ENCODE assay signal across 18 cellular contexts in the genomic region with DNA sequence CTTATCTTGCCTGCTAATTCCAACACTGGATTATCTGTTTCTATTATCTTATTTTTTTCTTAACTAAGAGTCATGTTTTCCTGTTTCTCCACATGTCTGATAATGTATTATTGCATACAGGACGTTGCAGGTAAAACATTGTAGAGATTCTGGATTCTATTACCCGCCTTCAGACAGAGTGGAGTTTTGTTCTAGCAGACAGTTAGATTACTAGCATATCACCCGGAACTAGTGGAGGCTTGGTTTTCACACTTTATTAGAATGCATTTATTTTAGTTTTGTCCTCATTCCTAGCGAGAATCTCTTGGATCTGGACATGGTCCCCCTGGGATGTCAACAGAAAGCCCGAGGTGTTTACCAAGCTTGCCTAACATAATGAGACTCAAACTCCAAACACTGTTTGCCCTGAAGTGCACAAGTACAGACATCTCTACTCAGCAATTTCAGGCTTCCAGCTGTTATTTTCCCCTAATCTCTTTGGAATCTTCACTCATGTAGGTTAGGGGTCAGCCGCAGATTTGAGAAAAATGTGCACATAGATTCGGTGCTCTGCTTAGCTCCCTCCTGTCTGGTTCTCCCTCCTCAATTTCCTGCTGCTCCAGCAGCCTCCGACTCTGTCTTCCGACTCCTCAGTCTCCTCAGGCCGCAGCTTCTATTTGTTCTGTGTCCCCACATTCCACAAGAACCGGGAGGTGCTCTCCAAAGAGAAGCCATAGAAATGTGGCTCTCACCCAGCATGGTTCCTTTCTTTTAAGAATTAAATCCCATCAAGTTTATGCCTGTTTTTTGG. TPM values are rescaled to one million over a fixed set of nuclear protein-coding genes. Genes with fewer than 3 reads are reported as not detected.
DNase-seq lines count a peak whose midpoint lies in the region; ATAC-seq and TF ChIP-seq lines count a peak whose summit lies in the region.
"Had no signal": no experiment of that assay in that cellular context is flagged by ENCODE, and none has a peak within 500 bp of the region (broad histone marks: within the 10 kb centered on the region; RNA-seq: fewer than 3 reads in every experiment).

No MANE protein-coding gene starts in this region.

- no peak for TF ChIP-seq CTCF in hepatocyte (IDR thresholded peaks at IDR 0.05; ENCODE audit: poor library complexity)
- no peak for TF ChIP-seq CTCF in GM10266 (IDR thresholded peaks at IDR 0.05; ENCODE audit: control insufficient read depth, insufficient read depth, low read depth, missing control alignments)

- no peaks in the 10 kb centered on the region for H3K4me1 Mint-ChIP-seq in natural killer cell treated with Interleukin-12 subunit alpha and Interleukin-12 subunit beta and Interleukin-15 and Interleukin-18, amount 100 ng/mL, for 72 hours (ENCODE audit: low read depth in 2 of 2)
- H3K4me1 Mint-ChIP-seq: activated CD4-positive, alpha-beta memory T cell treated with anti-CD3 and anti-CD28 coated beads, Interleukin-2, amount 10 ng/mL, durations not matched to agents 7 days and 5 days had no signal

- H3K4me3 Mint-ChIP-seq in natural killer cell treated with Interleukin-12 subunit alpha and Interleukin-12 subunit beta and Interleukin-15 and Interleukin-18, amount 100 ng/mL, for 72 hours: no peak overlapping the region
- H3K4me3 Mint-ChIP-seq: activated CD4-positive, alpha-beta memory T cell treated with anti-CD3 and anti-CD28 coated beads, Interleukin-2, amount 10 ng/mL, durations not matched to agents 7 days and 5 days; stimulated activated naive CD8-positive, alpha-beta T cell treated with anti-CD3 and anti-CD28 coated beads, Interleukin-15, Interleukin-2, amounts not matched to agents 100 ng/mL and 50 ng/mL, for 24 hours had no signal

- H3K79me2 ChIP-seq in GM23248 (ENCODE audit: insufficient read depth) (no peaks in the 10 kb centered on the region), hepatocyte (no peaks in the 10 kb centered on the region)

- DNase-seq in GM23248 (no peak), RPMI7951 (ENCODE audit: low read depth) (peak; percentile 66), hepatocyte (ENCODE audit: low spot score) (no peak), superior temporal gyrus (ENCODE audit: extremely low spot score) (no peak), GM10266 (ENCODE audit: extremely low spot score) (no peak)
- DNase-seq in natural killer cell treated with Interleukin-12 subunit alpha and Interleukin-12 subunit beta and Interleukin-15 and Interleukin-18, amount 100 ng/mL, for 72 hours (ENCODE audit: low spot score): no peak
- DNase-seq: activated CD4-positive, alpha-beta memory T cell treated with anti-CD3 and anti-CD28 coated beads, Interleukin-2, amount 10 ng/mL, durations not matched to agents 7 days and 5 days; activated gamma-delta T cell; central memory CD4-positive, alpha-beta T cell; GF-D8; NCI-H226; Peyer's patch; T-helper 9 cell had no signal

- H3K4me1 ChIP-seq in GM23248 (ENCODE audit: insufficient read depth) (peaks cover 4% of the 10 kb centered on the region; the same call in 1 of the 2 replicates), hepatocyte (ENCODE audit: insufficient read depth) (peaks cover 6% of the 10 kb centered on the region), neuron (ENCODE audit: insufficient read depth, low read length) (no peaks in the 10 kb centered on the region)
- H3K4me1 ChIP-seq: BLaER1, Peyer's patch had no signal

- 56 to 63% methylated on average over 11 of the region's 11 CpGs for WGBS in GM23248 (ENCODE audit: low coverage in 1 of 2, low lambda C conversion rate in 2 of 2, missing lambda C conversion rate in 2 of 2), 2 experiments
- WGBS in hepatocyte (ENCODE audit: low lambda C conversion rate, missing lambda C conversion rate): 17% methylated on average over 11 of the region's 11 CpGs

- H3K4me3 ChIP-seq in GM23248 (no peak overlapping the region), hepatocyte (no peak overlapping the region), neuron (ENCODE audit: low read length) (no peak overlapping the region)
- H3K4me3 ChIP-seq: BLaER1, lung, Peyer's patch had no signal

- H3K36me3 ChIP-seq in GM23248 (ENCODE audit: low read depth) (no peaks in the 10 kb centered on the region), hepatocyte (replicated peaks; ENCODE audit: insufficient read depth, low read depth) (no peaks in the 10 kb centered on the region), neuron (ENCODE audit: insufficient read depth, low read length) (no peaks in the 10 kb centered on the region)
- H3K36me3 ChIP-seq: BLaER1, Peyer's patch had no signal

- H3K27ac ChIP-seq in GM23248: no peak overlapping the region
- peak overlapping the region; percentile 40 for H3K27ac ChIP-seq in hepatocyte
- H3K27ac ChIP-seq: BLaER1, Peyer's patch had no signal

- H3K9me2 ChIP-seq in GM23248 (ENCODE audit: insufficient read depth): no peaks in the 10 kb centered on the region
- H3K9me2 ChIP-seq in hepatocyte (replicated peaks; ENCODE audit: insufficient read depth): no peaks in the 10 kb centered on the region

- H3K36me3 Mint-ChIP-seq in natural killer cell treated with Interleukin-12 subunit alpha and Interleukin-12 subunit beta and Interleukin-15 and Interleukin-18, amount 100 ng/mL, for 72 hours: peaks cover 17% of the 10 kb centered on the region

- no peak for ATAC-seq in HG03196 (IDR thresholded peaks at IDR 0.05; ENCODE audit: unreplicated experiment)
- ATAC-seq in natural killer cell treated with Interleukin-12 subunit alpha and Interleukin-12 subunit beta and Interleukin-15 and Interleukin-18, amount 100 ng/mL, for 72 hours: no peak

- H3K9me3 ChIP-seq in GM23248 (ENCODE audit: low read depth) (no peaks in the 10 kb centered on the region), hepatocyte (ENCODE audit: low read depth) (no peaks in the 10 kb centered on the region), neuron (ENCODE audit: low read length) (peaks cover 2% of the 10 kb centered on the region)

- H4K20me1 ChIP-seq in GM23248 (ENCODE audit: insufficient read depth) (no peaks in the 10 kb centered on the region), hepatocyte (ENCODE audit: insufficient read depth, poor library complexity, severe bottlenecking) (no peaks in the 10 kb centered on the region)
- H4K20me1 ChIP-seq: BLaER1 had no signal

- H3K4me2 ChIP-seq in GM23248 (ENCODE audit: unreplicated experiment) (no peak overlapping the region), hepatocyte (peak overlapping the region; percentile 61)
- H3K4me2 ChIP-seq: BLaER1 had no signal

- in situ Hi-C loops in GM23248 (cut with MboI): no loop called here

- H3K27ac Mint-ChIP-seq in natural killer cell treated with Interleukin-12 subunit alpha and Interleukin-12 subunit beta and Interleukin-15 and Interleukin-18, amount 100 ng/mL, for 72 hours: no peak overlapping the region
- H3K27ac Mint-ChIP-seq: activated CD4-positive, alpha-beta memory T cell treated with anti-CD3 and anti-CD28 coated beads, Interleukin-2, amount 10 ng/mL, durations not matched to agents 7 days and 5 days; stimulated activated naive CD8-positive, alpha-beta T cell treated with anti-CD3 and anti-CD28 coated beads, Interleukin-15, Interleukin-2, amounts not matched to agents 100 ng/mL and 50 ng/mL, for 24 hours had no signal

- H3K9me3 Mint-ChIP-seq in natural killer cell treated with Interleukin-12 subunit alpha and Interleukin-12 subunit beta and Interleukin-15 and Interleukin-18, amount 100 ng/mL, for 72 hours: peaks cover 9% of the 10 kb centered on the region

- H2AFZ ChIP-seq in GM23248: peak overlapping the region; percentile 45; the same call in 1 of the 2 replicates
- peak overlapping the region; percentile 39 for H2AFZ ChIP-seq in hepatocyte
- peak overlapping the region; percentile 8 for H2AFZ ChIP-seq in neuron (ENCODE audit: low read depth, low read length)

- no peaks in the 10 kb centered on the region for H3F3A ChIP-seq in GM23248 (ENCODE audit: insufficient read depth)

- H3K27me3 Mint-ChIP-seq in natural killer cell treated with Interleukin-12 subunit alpha and Interleukin-12 subunit beta and Interleukin-15 and Interleukin-18, amount 100 ng/mL, for 72 hours: peaks cover 14 to 24% of the 10 kb centered on the region in 2 donors

- H3K9ac ChIP-seq in GM23248: no peak overlapping the region
- H3K9ac ChIP-seq: BLaER1 had no signal

- H3K27me3 ChIP-seq in GM23248 (replicated peaks; ENCODE audit: insufficient read depth) (no peaks in the 10 kb centered on the region), hepatocyte (no peaks in the 10 kb centered on the region), neuron (ENCODE audit: insufficient read depth, low read length) (peaks cover 4% of the 10 kb centered on the region)
- H3K27me3 ChIP-seq: BLaER1, Peyer's patch had no signal

RNA-seq across cellular contexts. Expression of gene PTPRF, which starts 36.8 kb away (rescaled TPM):
- 15.0 and 16.3 TPM in 2 replicates for total RNA-seq in GM23248 (2014; rRNA removed; shearing (Covaris generic))
- 14.0 and 14.7 TPM in 2 replicates for polyA plus RNA-seq in GM23248 (2016; fragmentation: Nextera tagmentation; extraction: Ambion mirVana)
- total RNA-seq in RPMI7951 (2014; rRNA removed; shearing (Covaris generic)): 34.5 and 39.7 TPM in 2 replicates
- total RNA-seq in hepatocyte: 75.7 and 115 TPM in 2 replicates
- polyA plus RNA-seq in hepatocyte: 84.6 and 96.0 TPM in 2 replicates
- 1 to 10 TPM in 1 of 2 donors, under 1 TPM in 1; 0.33 to 1.3 TPM for total RNA-seq in natural killer cell treated with Interleukin-12 subunit alpha and Interleukin-12 subunit beta and Interleukin-15 and Interleukin-18, amount 100 ng/mL, for 72 hours

RNA-seq across cellular contexts. Expression of gene HYI, which starts 40.1 kb away (rescaled TPM):
- total RNA-seq in GM23248 (2014; rRNA removed; shearing (Covaris generic)): 28.5 and 35.7 TPM in 2 replicates
- polyA plus RNA-seq in GM23248 (2016; fragmentation: Nextera tagmentation; extraction: Ambion mirVana) (17.4 and 21.0 TPM in 2 replicates), hepatocyte (30.7 and 31.4 TPM in 2 replicates)
- total RNA-seq in RPMI7951 (2014; rRNA removed; shearing (Covaris generic)): 115 and 132 TPM in 2 replicates
- 25.9 and 37.5 TPM in 2 replicates for total RNA-seq in hepatocyte
- 10 to 100 TPM; 13.4 to 15.0 TPM for total RNA-seq in natural killer cell treated with Interleukin-12 subunit alpha and Interleukin-12 subunit beta and Interleukin-15 and Interleukin-18, amount 100 ng/mL, for 72 hours
